ENCODE assay signal across 25 cellular contexts in the genomic region with DNA sequence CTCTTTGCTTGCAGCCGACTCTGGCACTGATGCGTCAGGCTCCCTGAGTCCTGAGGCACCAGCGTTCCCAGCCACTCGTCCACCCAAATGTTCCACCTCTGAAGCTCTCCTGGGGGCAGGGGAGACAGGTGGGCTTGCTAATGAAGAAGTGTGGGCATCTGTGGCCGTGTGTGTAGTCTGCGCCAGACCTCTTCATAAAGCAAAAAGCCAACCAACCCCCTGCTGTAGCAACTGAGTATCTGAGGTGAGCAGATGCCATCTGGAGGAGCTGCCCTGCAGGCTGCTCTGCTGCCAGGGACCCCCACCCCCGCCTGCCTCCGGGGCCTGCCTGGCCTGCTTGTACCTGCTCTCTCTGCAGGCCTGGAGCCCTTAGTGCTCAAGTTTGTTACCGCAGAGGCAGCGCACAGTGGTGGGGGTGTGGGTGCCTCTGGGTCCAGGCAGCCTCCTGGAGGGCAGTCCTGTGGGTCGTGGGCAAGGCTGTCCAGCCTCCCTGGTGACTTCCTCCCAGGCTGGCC.
DNase-seq lines count a peak whose midpoint lies in the region; ATAC-seq and TF ChIP-seq lines count a peak whose summit lies in the region.
"Had no signal": no experiment of that assay in that cellular context is flagged by ENCODE, and none has a peak within 500 bp of the region (broad histone marks: within the 10 kb centered on the region; RNA-seq: fewer than 3 reads in every experiment).

No MANE protein-coding gene starts in this region.

- H2AFZ ChIP-seq in OCI-LY7 (ENCODE audit: low read length) = no peak overlapping the region

- no peaks in the 10 kb centered on the region for H3K9me3 Mint-ChIP-seq in stimulated activated naive CD8-positive, alpha-beta T cell treated with anti-CD3 and anti-CD28 coated beads, Interleukin-15, amount 100 ng/mL, for 72 hours
- H3K9me3 Mint-ChIP-seq: nephron; stimulated activated effector memory CD8-positive, alpha-beta T cell treated with anti-CD3 and anti-CD28 coated beads, Interleukin-12 subunit alpha, Interleukin-12 subunit beta, amount 100 ng/mL, for 72 hours had no signal

- H4K20me1 ChIP-seq in OCI-LY7 (ENCODE audit: insufficient read depth, low read length) = no peaks in the 10 kb centered on the region

- no peak overlapping the region for H3K27ac ChIP-seq in OCI-LY7 (ENCODE audit: low read depth, low read length, poor library complexity, severe bottlenecking)
- H3K27ac ChIP-seq: foreskin keratinocyte, SJSA1, thoracic aorta had no signal

- CTCF ChIA-PET in OCI-LY7 (lab: Charles Lee; ENCODE audit: unreplicated experiment) = no interaction called here

- H3K4me1 Mint-ChIP-seq in stimulated activated naive CD8-positive, alpha-beta T cell treated with anti-CD3 and anti-CD28 coated beads, Interleukin-15, amount 100 ng/mL, for 72 hours = peaks cover 10% of the 10 kb centered on the region
- H3K4me1 Mint-ChIP-seq: nephron had no signal

- BruUV-seq in OCI-LY7 (replicated peaks; lab: Mats Ljungman, UMichigan) = no TSS peak

- H3K27ac Mint-ChIP-seq in stimulated activated naive CD8-positive, alpha-beta T cell treated with anti-CD3 and anti-CD28 coated beads, Interleukin-15, amount 100 ng/mL, for 72 hours = no peak overlapping the region
- H3K27ac Mint-ChIP-seq: T-helper 17 cell had no signal

- no peaks in the 10 kb centered on the region for H3K4me1 ChIP-seq in OCI-LY7 (ENCODE audit: insufficient read depth, low read length, poor library complexity, severe bottlenecking)

- TF ChIP-seq CTCF in OCI-LY7 (conservative IDR thresholded peaks at IDR 0.05; ENCODE audit: low read length) = no peak

- no peaks in the 10 kb centered on the region for H3K27me3 Mint-ChIP-seq in stimulated activated naive CD8-positive, alpha-beta T cell treated with anti-CD3 and anti-CD28 coated beads, Interleukin-15, amount 100 ng/mL, for 72 hours
- H3K27me3 Mint-ChIP-seq: T-helper 17 cell had no signal

- H3K4me3 ChIP-seq in OCI-LY7 (ENCODE audit: low read depth, low read length, poor library complexity, severe bottlenecking) = no peak overlapping the region
- H3K4me3 ChIP-seq: dorsolateral prefrontal cortex, SJSA1, thoracic aorta had no signal

- H3K4me2 ChIP-seq in OCI-LY7 (ENCODE audit: low read length) = no peak overlapping the region

- no peaks in the 10 kb centered on the region for H3K9me3 ChIP-seq in OCI-LY7 (ENCODE audit: low read length)
- H3K9me3 ChIP-seq: SJSA1, thoracic aorta had no signal

- H3K36me3 ChIP-seq in OCI-LY7 (ENCODE audit: insufficient read depth, low read length) = no peaks in the 10 kb centered on the region
- H3K36me3 ChIP-seq: SJSA1, thoracic aorta had no signal

- peak; percentile 23 for ATAC-seq in stimulated activated naive CD8-positive, alpha-beta T cell treated with anti-CD3 and anti-CD28 coated beads, Interleukin-15, amount 100 ng/mL, for 72 hours
- no peak for ATAC-seq in stimulated activated naive CD8-positive, alpha-beta T cell treated with anti-CD3 and anti-CD28 coated beads, Interleukin-15, Interleukin-2, amounts not matched to agents 100 U/mL and 50 U/mL, for 24 hours
- ATAC-seq: foreskin keratinocyte; stimulated activated effector memory CD8-positive, alpha-beta T cell treated with anti-CD3 and anti-CD28 coated beads, Interleukin-12 subunit alpha, Interleukin-12 subunit beta, amount 100 ng/mL, for 72 hours; T-helper 17 cell had no signal

- DNase-seq in stimulated activated naive CD8-positive, alpha-beta T cell treated with anti-CD3 and anti-CD28 coated beads, Interleukin-15, amount 100 ng/mL, for 72 hours = no peak
- DNase-seq in stimulated activated naive CD8-positive, alpha-beta T cell treated with anti-CD3 and anti-CD28 coated beads, Interleukin-15, Interleukin-2, amounts not matched to agents 100 U/mL and 50 U/mL, for 24 hours = no peak
- DNase-seq in NCI-H69 (lab: John Stamatoyannopoulos, UW) = peak; percentile 88
- peak; percentile 36 for DNase-seq in left kidney (ENCODE audit: low read depth, low spot score)
- no peak for DNase-seq in globus pallidus (ENCODE audit: low spot score)
- DNase-seq in OCI-LY7 (ENCODE audit: low spot score) = no peak
- DNase-seq in OCI-M2 (lab: John Stamatoyannopoulos, UW; ENCODE audit: unreplicated experiment) = no peak
- no peak for DNase-seq in activated naive CD4-positive, alpha-beta T cell treated with anti-CD3 and anti-CD28 coated beads, Interleukin-2, amount 50 U/mL, for 16 hours
- DNase-seq: activated CD4-positive, alpha-beta T cell treated with anti-CD3 and anti-CD28 coated beads, Interleukin-2, amount 50 U/mL, for 4 hours; activated CD8-positive, alpha-beta memory T cell treated with anti-CD3 and anti-CD28 coated beads, Interleukin-2, amount 50 U/mL, for 48 hours; activated effector memory CD4-positive, alpha-beta T cell treated with anti-CD3 and anti-CD28 coated beads, Interleukin-2, amount 50 U/mL, for 16 hours; foreskin keratinocyte; GF-D8; GOT3; hippocampal formation; KBM-7; MV-4-11; NCI-H2029; NCI-H510A treated with DMSO at 0.1 percent for 48 hours; T-helper 17 cell had no signal

- H3K4me3 Mint-ChIP-seq in stimulated activated naive CD8-positive, alpha-beta T cell treated with anti-CD3 and anti-CD28 coated beads, Interleukin-15, amount 100 ng/mL, for 72 hours = no peak overlapping the region
- H3K4me3 Mint-ChIP-seq: nephron; stimulated activated effector memory CD8-positive, alpha-beta T cell treated with anti-CD3 and anti-CD28 coated beads, Interleukin-12 subunit alpha, Interleukin-12 subunit beta, amount 100 ng/mL, for 72 hours; T-helper 17 cell had no signal

- intact Hi-C loops in OCI-LY7 (cut with micrococcal nuclease; ENCODE audit: unreplicated experiment) = no loop called here

- no peaks in the 10 kb centered on the region for H3K9me2 ChIP-seq in OCI-LY7 (ENCODE audit: insufficient read depth, low read length)

- POLR2A ChIA-PET in OCI-LY7 (lab: Charles Lee) = interaction anchor here (0.7 kb wide), 1 partner anchor 57 kb away, joined by 3 read pairs; no protein-coding TSS in a partner anchor

- H3K79me2 ChIP-seq in OCI-LY7 (ENCODE audit: insufficient read depth, low read depth, low read length) = no peaks in the 10 kb centered on the region

Comparison
In these comparisons a context has a peak if more than half of its experiments do, and no peak if none do; other contexts are left out.
1. DNase-seq: peak in NCI-H69 (single experiment) and left kidney (single experiment); none in stimulated activated naive CD8-positive, alpha-beta T cell treated with anti-CD3 and anti-CD28 coated beads, Interleukin-15, amount 100 ng/mL, for 72 hours (0 of 2), stimulated activated naive CD8-positive, alpha-beta T cell treated with anti-CD3 and anti-CD28 coated beads, Interleukin-15, Interleukin-2, amounts not matched to agents 100 U/mL and 50 U/mL, for 24 hours (single experiment), globus pallidus (single experiment), OCI-LY7 (single experiment), OCI-M2 (single experiment) and activated naive CD4-positive, alpha-beta T cell treated with anti-CD3 and anti-CD28 coated beads, Interleukin-2, amount 50 U/mL, for 16 hours (single experiment).